In the genomic region with DNA sequence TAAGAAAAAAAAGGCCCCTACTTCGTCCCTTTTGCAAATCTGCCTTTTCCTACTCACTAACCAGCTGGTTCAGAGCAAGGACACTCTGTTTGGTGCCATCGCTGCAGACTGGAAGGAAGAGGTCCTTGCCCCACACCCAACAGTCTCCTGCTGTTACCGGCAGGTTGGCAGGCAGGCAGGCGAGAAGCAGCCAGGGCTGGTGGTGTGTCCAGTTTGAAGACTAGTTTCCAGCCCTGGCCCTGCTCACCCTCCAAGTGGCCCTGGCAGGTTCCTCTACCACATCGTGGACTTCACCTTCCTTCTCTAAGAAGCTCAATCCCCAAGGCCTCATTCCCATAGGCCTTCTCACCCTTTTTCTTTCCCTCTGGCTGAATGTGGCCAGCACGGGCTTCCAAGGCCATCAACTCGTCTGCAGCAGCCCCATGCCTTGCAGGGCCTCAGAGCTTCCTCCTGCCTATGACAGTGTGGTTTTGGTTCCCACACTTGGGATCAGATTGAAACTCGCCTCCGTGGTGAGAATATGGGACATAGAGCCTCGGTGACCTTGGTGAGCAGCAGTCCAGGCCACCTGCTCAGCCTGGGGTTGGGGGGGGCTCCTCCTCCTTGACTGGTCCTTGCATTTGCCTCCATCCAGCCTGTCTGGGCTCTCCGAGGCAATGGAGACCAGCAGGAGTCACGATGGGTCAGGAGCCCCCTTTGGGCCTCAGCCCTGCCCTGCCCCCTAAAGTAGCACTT, we compare ENCODE assay signal across 27 cellular contexts. TPM values are rescaled to one million over a fixed set of nuclear protein-coding genes. Genes with fewer than 3 reads are reported as not detected.
DNase-seq lines count a peak whose midpoint lies in the region; ATAC-seq and TF ChIP-seq lines count a peak whose summit lies in the region.
"Had no signal": no experiment of that assay in that cellular context is flagged by ENCODE, and none has a peak within 500 bp of the region (broad histone marks: within the 10 kb centered on the region; RNA-seq: fewer than 3 reads in every experiment).

No MANE protein-coding gene starts in this region.

- H3K4me1 Mint-ChIP-seq in Caco-2 (ENCODE audit: low read depth, unreplicated experiment), result peaks cover 27% of the 10 kb centered on the region
- H3K4me1 Mint-ChIP-seq: activated CD4-positive, alpha-beta T cell treated with anti-CD3 and anti-CD28 coated beads, Interleukin-2, amount 10 ng/mL, durations not matched to agents 24 days and 14 days; activated naive CD8-positive, alpha-beta T cell treated with anti-CD3 and anti-CD28 coated beads, Interleukin-2, amount 10 ng/mL, durations not matched to agents 7 days and 5 days; stimulated activated memory B cell treated with anti-CD40 and anti-IgM and Interleukin-4, amounts not matched to agents 10 μg/mL and 1 μg/mL and 100 μg/mL, for 72 hours had no signal

- no peaks in the 10 kb centered on the region for H3K9me3 Mint-ChIP-seq in Caco-2 (ENCODE audit: unreplicated experiment)
- H3K9me3 Mint-ChIP-seq: activated CD4-positive, alpha-beta T cell treated with anti-CD3 and anti-CD28 coated beads, Interleukin-2, amount 10 ng/mL, durations not matched to agents 24 days and 14 days; activated naive CD8-positive, alpha-beta T cell treated with anti-CD3 and anti-CD28 coated beads, Interleukin-2, amount 10 ng/mL, durations not matched to agents 7 days and 5 days; stimulated activated memory B cell treated with anti-CD40 and anti-IgM and Interleukin-4, amounts not matched to agents 10 μg/mL and 1 μg/mL and 100 μg/mL, for 72 hours had no signal

- H3F3A ChIP-seq in smooth muscle cell (ENCODE audit: low read depth), result peaks cover 81% of the 10 kb centered on the region

- TF ChIP-seq CTCF in Caco-2 (IDR thresholded peaks at IDR 0.05; ENCODE audit: insufficient read depth in 1 of 2, low read depth in 1 of 2, low read length in 1 of 2, severe bottlenecking in 1 of 2, unreplicated experiment in 1 of 2), result no peak
- TF ChIP-seq CTCF in hepatocyte (IDR thresholded peaks at IDR 0.05; ENCODE audit: poor library complexity), result no peak
- no peak for TF ChIP-seq CTCF in smooth muscle cell (IDR thresholded peaks at IDR 0.05; ENCODE audit: borderline replicate concordance, insufficient read depth, poor library complexity, severe bottlenecking)

- no peaks in the 10 kb centered on the region for H3K27me3 Mint-ChIP-seq in Caco-2 (ENCODE audit: insufficient read depth, unreplicated experiment)
- H3K27me3 Mint-ChIP-seq: activated CD4-positive, alpha-beta T cell treated with anti-CD3 and anti-CD28 coated beads, Interleukin-2, amount 10 ng/mL, durations not matched to agents 24 days and 14 days had no signal

- DNase-seq in Caco-2 (no peak), RPMI7951 (ENCODE audit: low read depth) (peak; percentile 53), hepatocyte (ENCODE audit: low spot score) (no peak), smooth muscle cell (lab: John Stamatoyannopoulos, UW; ENCODE audit: unreplicated experiment) (no peak), NCI-H2081 (lab: John Stamatoyannopoulos, UW) (no peak), SKM-1 (lab: John Stamatoyannopoulos, UW; ENCODE audit: unreplicated experiment) (no peak), NCI-H1048 (lab: John Stamatoyannopoulos, UW) (no peak)
- DNase-seq: activated CD4-positive, alpha-beta T cell treated with anti-CD3 and anti-CD28 coated beads, Interleukin-2, amount 10 ng/mL, durations not matched to agents 24 days and 14 days; activated CD8-positive, alpha-beta memory T cell treated with anti-CD3 and anti-CD28 coated beads for 24 hours; activated gamma-delta T cell; activated naive CD8-positive, alpha-beta T cell treated with anti-CD3 and anti-CD28 coated beads, Interleukin-2, amount 10 ng/mL, durations not matched to agents 7 days and 5 days; activated T-cell treated with anti-CD3 and anti-CD28 coated beads for 4 hours; central memory CD4-positive, alpha-beta T cell; islet precursor cell; Karpas-422; left ventricle myocardium inferior; MV-4-11; sigmoid colon; T1000 had no signal

- H3K9me3 ChIP-seq in Caco-2, result no peaks in the 10 kb centered on the region
- H3K9me3 ChIP-seq in hepatocyte (ENCODE audit: low read depth), result no peaks in the 10 kb centered on the region
- H3K9me3 ChIP-seq in smooth muscle cell (replicated peaks; ENCODE audit: low read depth), result no peaks in the 10 kb centered on the region
- H3K9me3 ChIP-seq: ascending aorta, left ventricle myocardium inferior, Peyer's patch, sigmoid colon, upper lobe of left lung had no signal

- 98% methylated on average over 12 of the region's 12 CpGs for WGBS in hepatocyte (ENCODE audit: low lambda C conversion rate, missing lambda C conversion rate)
- 82% methylated on average over 12 of the region's 12 CpGs for WGBS in smooth muscle cell (ENCODE audit: low lambda C conversion rate)

- no peak for ATAC-seq in HG03469 (IDR thresholded peaks at IDR 0.05; ENCODE audit: unreplicated experiment)
- ATAC-seq: esophagus mucosa; stimulated activated memory B cell treated with anti-CD40 and anti-IgM and Interleukin-4, amounts not matched to agents 10 μg/mL and 1 μg/mL and 100 μg/mL, for 72 hours had no signal

- peak overlapping the region; percentile 89 for H3K27ac Mint-ChIP-seq in Caco-2 (ENCODE audit: unreplicated experiment)
- H3K27ac Mint-ChIP-seq: activated CD4-positive, alpha-beta T cell treated with anti-CD3 and anti-CD28 coated beads, Interleukin-2, amount 10 ng/mL, durations not matched to agents 24 days and 14 days; activated naive CD8-positive, alpha-beta T cell treated with anti-CD3 and anti-CD28 coated beads, Interleukin-2, amount 10 ng/mL, durations not matched to agents 7 days and 5 days; progenitor cell of endocrine pancreas; stimulated activated memory B cell treated with anti-CD40 and anti-IgM and Interleukin-4, amounts not matched to agents 10 μg/mL and 1 μg/mL and 100 μg/mL, for 72 hours had no signal

- H3K27me3 ChIP-seq in Caco-2 (replicated peaks; ENCODE audit: control insufficient read depth, insufficient read depth, low read length) (no peaks in the 10 kb centered on the region), hepatocyte (no peaks in the 10 kb centered on the region), smooth muscle cell (ENCODE audit: low read depth) (no peaks in the 10 kb centered on the region)
- H3K27me3 ChIP-seq: ascending aorta, Peyer's patch, sigmoid colon, upper lobe of left lung had no signal

- H3K36me3 Mint-ChIP-seq in Caco-2 (ENCODE audit: insufficient read depth, unreplicated experiment), result peaks cover 20% of the 10 kb centered on the region
- H3K36me3 Mint-ChIP-seq: activated naive CD8-positive, alpha-beta T cell treated with anti-CD3 and anti-CD28 coated beads, Interleukin-2, amount 10 ng/mL, durations not matched to agents 7 days and 5 days; stimulated activated memory B cell treated with anti-CD40 and anti-IgM and Interleukin-4, amounts not matched to agents 10 μg/mL and 1 μg/mL and 100 μg/mL, for 72 hours had no signal

- no peaks in the 10 kb centered on the region for H3K79me2 ChIP-seq in hepatocyte
- peaks cover 2% of the 10 kb centered on the region for H3K79me2 ChIP-seq in smooth muscle cell (ENCODE audit: low read depth)

- H2AFZ ChIP-seq in hepatocyte (no peak overlapping the region), smooth muscle cell (ENCODE audit: low read depth) (no peak overlapping the region)

- CTCF ChIA-PET in Caco-2 (lab: Charles Lee), result no interaction called here

- peak overlapping the region; percentile 96 for H3K27ac ChIP-seq in hepatocyte
- H3K27ac ChIP-seq in smooth muscle cell (ENCODE audit: low read depth), result peak overlapping the region; percentile 95
- H3K27ac ChIP-seq: C4-2B, left ventricle myocardium inferior, upper lobe of left lung had no signal

- H3K9me2 ChIP-seq in hepatocyte (replicated peaks; ENCODE audit: insufficient read depth), result no peaks in the 10 kb centered on the region

- H3K4me1 ChIP-seq in Caco-2 (peaks cover 51% of the 10 kb centered on the region), hepatocyte (ENCODE audit: insufficient read depth) (peaks cover 38% of the 10 kb centered on the region), smooth muscle cell (ENCODE audit: low read depth) (peaks cover 12% of the 10 kb centered on the region)

- H3K36me3 ChIP-seq in Caco-2 (ENCODE audit: control insufficient read depth, insufficient read depth, low read length) (no peaks in the 10 kb centered on the region), hepatocyte (replicated peaks; ENCODE audit: insufficient read depth, low read depth) (no peaks in the 10 kb centered on the region), smooth muscle cell (ENCODE audit: low read depth) (peaks cover 13% of the 10 kb centered on the region)

- H3K4me3 ChIP-seq in Caco-2 (ENCODE audit: low read depth, low read length) (no peak overlapping the region), hepatocyte (no peak overlapping the region), smooth muscle cell (no peak overlapping the region)
- H3K4me3 ChIP-seq: ascending aorta, left ventricle myocardium inferior, Peyer's patch, sigmoid colon, upper lobe of left lung had no signal

- no TSS peak for BruUV-seq in Caco-2 (replicated peaks; lab: Mats Ljungman, UMichigan)

- H3K4me3 Mint-ChIP-seq in Caco-2 (ENCODE audit: unreplicated experiment), result no peak overlapping the region
- H3K4me3 Mint-ChIP-seq: activated CD4-positive, alpha-beta T cell treated with anti-CD3 and anti-CD28 coated beads, Interleukin-2, amount 10 ng/mL, durations not matched to agents 24 days and 14 days; activated naive CD8-positive, alpha-beta T cell treated with anti-CD3 and anti-CD28 coated beads, Interleukin-2, amount 10 ng/mL, durations not matched to agents 7 days and 5 days; stimulated activated memory B cell treated with anti-CD40 and anti-IgM and Interleukin-4, amounts not matched to agents 10 μg/mL and 1 μg/mL and 100 μg/mL, for 72 hours had no signal

- POLR2A ChIA-PET in Caco-2 (lab: Charles Lee), result no interaction called here

- no peak overlapping the region for H3K4me2 ChIP-seq in hepatocyte
- H3K4me2 ChIP-seq in smooth muscle cell, result no peak overlapping the region

- intact Hi-C loops in Caco-2 (cut with micrococcal nuclease; ENCODE audit: unreplicated experiment), result no loop called here

- no peak overlapping the region for H3K9ac ChIP-seq in smooth muscle cell (ENCODE audit: low read depth)

- no peaks in the 10 kb centered on the region for H4K20me1 ChIP-seq in hepatocyte (ENCODE audit: insufficient read depth, poor library complexity, severe bottlenecking)
- no peaks in the 10 kb centered on the region for H4K20me1 ChIP-seq in smooth muscle cell (ENCODE audit: low read depth)

RNA-seq across cellular contexts. Expression of a gene that starts 22.9 kb away (rescaled TPM):
- total RNA-seq in Caco-2 (2022), result 131 and 142 TPM in 2 replicates
- total RNA-seq in RPMI7951 (2014; rRNA removed; shearing (Covaris generic)), result 976 and 1,163 TPM in 2 replicates
- total RNA-seq in hepatocyte, result 316 and 401 TPM in 2 replicates
- polyA plus RNA-seq in hepatocyte, result 396 and 509 TPM in 2 replicates
- total RNA-seq in smooth muscle cell, result 2,635 and 2,673 TPM in 2 replicates
- 2,505 and 2,991 TPM in 2 replicates for polyA plus RNA-seq in smooth muscle cell
- total RNA-seq: activated CD4-positive, alpha-beta T cell treated with anti-CD3 and anti-CD28 coated beads, Interleukin-2, amount 10 ng/mL, durations not matched to agents 24 days and 14 days had no signal
